In the genomic region with DNA sequence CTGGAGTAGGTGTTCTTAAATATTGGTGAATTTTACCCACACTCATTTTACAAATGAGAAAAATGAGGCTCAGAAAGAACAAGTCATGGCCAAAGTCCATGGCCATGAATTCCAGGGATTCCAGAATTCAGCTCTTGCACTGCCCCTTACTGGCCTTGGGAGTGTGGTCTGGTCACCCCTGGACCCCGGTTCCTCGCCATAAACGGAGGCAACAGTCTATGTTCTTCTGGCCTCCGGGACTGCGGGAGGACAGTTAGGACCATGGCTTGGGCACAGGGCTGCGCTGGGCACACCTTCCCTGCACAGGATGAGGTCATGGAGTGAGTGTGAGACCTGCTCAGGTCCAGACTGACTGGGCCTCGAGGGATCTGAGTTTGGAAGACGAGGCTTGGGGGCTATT, we compare ENCODE assay signal across 1 cellular context.
TF ChIP-seq lines count a peak whose summit lies in the region.

No MANE protein-coding gene starts in this region.

TF ChIP-seq in HepG2, 621 proteins besides CTCF, POLR2A, EP300 and RAD21 (continued from another document and continues in another):
- TF ChIP-seq, protein P1, sequence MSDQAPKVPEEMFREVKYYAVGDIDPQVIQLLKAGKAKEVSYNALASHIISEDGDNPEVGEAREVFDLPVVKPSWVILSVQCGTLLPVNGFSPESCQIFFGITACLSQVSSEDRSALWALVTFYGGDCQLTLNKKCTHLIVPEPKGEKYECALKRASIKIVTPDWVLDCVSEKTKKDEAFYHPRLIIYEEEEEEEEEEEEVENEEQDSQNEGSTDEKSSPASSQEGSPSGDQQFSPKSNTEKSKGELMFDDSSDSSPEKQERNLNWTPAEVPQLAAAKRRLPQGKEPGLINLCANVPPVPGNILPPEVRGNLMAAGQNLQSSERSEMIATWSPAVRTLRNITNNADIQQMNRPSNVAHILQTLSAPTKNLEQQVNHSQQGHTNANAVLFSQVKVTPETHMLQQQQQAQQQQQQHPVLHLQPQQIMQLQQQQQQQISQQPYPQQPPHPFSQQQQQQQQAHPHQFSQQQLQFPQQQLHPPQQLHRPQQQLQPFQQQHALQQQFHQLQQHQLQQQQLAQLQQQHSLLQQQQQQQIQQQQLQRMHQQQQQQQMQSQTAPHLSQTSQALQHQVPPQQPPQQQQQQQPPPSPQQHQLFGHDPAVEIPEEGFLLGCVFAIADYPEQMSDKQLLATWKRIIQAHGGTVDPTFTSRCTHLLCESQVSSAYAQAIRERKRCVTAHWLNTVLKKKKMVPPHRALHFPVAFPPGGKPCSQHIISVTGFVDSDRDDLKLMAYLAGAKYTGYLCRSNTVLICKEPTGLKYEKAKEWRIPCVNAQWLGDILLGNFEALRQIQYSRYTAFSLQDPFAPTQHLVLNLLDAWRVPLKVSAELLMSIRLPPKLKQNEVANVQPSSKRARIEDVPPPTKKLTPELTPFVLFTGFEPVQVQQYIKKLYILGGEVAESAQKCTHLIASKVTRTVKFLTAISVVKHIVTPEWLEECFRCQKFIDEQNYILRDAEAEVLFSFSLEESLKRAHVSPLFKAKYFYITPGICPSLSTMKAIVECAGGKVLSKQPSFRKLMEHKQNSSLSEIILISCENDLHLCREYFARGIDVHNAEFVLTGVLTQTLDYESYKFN (CRISPR knock-in tag; conservative IDR thresholded peaks at IDR 0.05), result peak; percentile 85
- TF ChIP-seq HNF1B (CRISPR knock-in tag; IDR thresholded peaks at IDR 0.05) (no peak), RARA (CRISPR knock-in tag; IDR thresholded peaks at IDR 0.05) (peak; percentile 57), ZNF44 (CRISPR knock-in tag; IDR thresholded peaks at IDR 0.05) (no peak), ZNF513 (CRISPR knock-in tag; conservative IDR thresholded peaks at IDR 0.05) (no peak), ZNF256 (CRISPR knock-in tag; conservative IDR thresholded peaks at IDR 0.05) (no peak), ZBTB38 (CRISPR knock-in tag; IDR thresholded peaks at IDR 0.05) (0 out of 2 replicates have a peak, but pooled peaks have one; percentile 31), ZNF782 (CRISPR knock-in tag; IDR thresholded peaks at IDR 0.05; ENCODE audit: borderline replicate concordance) (no peak), ZNF720 (CRISPR knock-in tag; IDR thresholded peaks at IDR 0.05) (no peak), NR2F6 (IDR thresholded peaks at IDR 0.05) (no peak), NR2F6 (CRISPR knock-in tag; IDR thresholded peaks at IDR 0.05) (peak; percentile 48; the same call in 1 of the 2 replicates), MTA1 (CRISPR knock-in tag; IDR thresholded peaks at IDR 0.05; ENCODE audit: borderline replicate concordance) (peak; percentile 42; the same call in 1 of the 2 replicates), ZNF883 (CRISPR knock-in tag; IDR thresholded peaks at IDR 0.05; ENCODE audit: not compliant biosample characterization) (no peak), NCOA2 (CRISPR knock-in tag; IDR thresholded peaks at IDR 0.05) (peak; percentile 64; the same call in 1 of the 2 replicates), ZMYM3 (CRISPR knock-in tag; IDR thresholded peaks at IDR 0.05) (peak; percentile 14; the same call in 1 of the 2 replicates), ZBTB7B (CRISPR knock-in tag; IDR thresholded peaks at IDR 0.05) (peak; percentile 56; the same call in 1 of the 2 replicates), KMT2A (CRISPR knock-in tag; IDR thresholded peaks at IDR 0.05) (no peak), SNAPC5 (CRISPR knock-in tag; IDR thresholded peaks at IDR 0.05; ENCODE audit: borderline replicate concordance) (no peak), KDM2A (CRISPR knock-in tag; IDR thresholded peaks at IDR 0.05; ENCODE audit: borderline replicate concordance, low read depth) (no peak), ASH2L (IDR thresholded peaks at IDR 0.05; ENCODE audit: insufficient read length, low read depth, low read length) (peak; percentile 49), ZFP37 (CRISPR knock-in tag; IDR thresholded peaks at IDR 0.05; ENCODE audit: borderline replicate concordance) (no peak), ZNF362 (CRISPR knock-in tag; IDR thresholded peaks at IDR 0.05; ENCODE audit: borderline replicate concordance) (no peak), NR2F1 (CRISPR knock-in tag; IDR thresholded peaks at IDR 0.05) (0 out of 4 replicates have a peak, but pooled peaks of 1 of the 2 experiments have one; percentile 24), PATZ1 (CRISPR knock-in tag; IDR thresholded peaks at IDR 0.05) (0 out of 2 replicates have a peak, but pooled peaks have one; percentile 9), GATAD2A (CRISPR knock-in tag; IDR thresholded peaks at IDR 0.05) (peak; percentile 55), GLI4 (CRISPR knock-in tag; IDR thresholded peaks at IDR 0.05; ENCODE audit: borderline replicate concordance) (0 out of 2 replicates have a peak, but pooled peaks have one; percentile 34), NBN (conservative IDR thresholded peaks at IDR 0.05) (no peak), KDM6A (CRISPR knock-in tag; IDR thresholded peaks at IDR 0.05; ENCODE audit: low read depth) (0 out of 2 replicates have a peak, but pooled peaks have one; percentile 42), DPF2 (CRISPR knock-in tag; IDR thresholded peaks at IDR 0.05; ENCODE audit: borderline replicate concordance, low read depth) (peak; percentile 75; the same call in 1 of the 2 replicates), TEAD3 (CRISPR knock-in tag; optimal IDR thresholded peaks at IDR 0.05; ENCODE audit: borderline replicate concordance) (peak; percentile 99), ZNF20 (CRISPR knock-in tag; IDR thresholded peaks at IDR 0.05) (no peak), TOPORS (CRISPR knock-in tag; IDR thresholded peaks at IDR 0.05) (no peak), ZNF530 (CRISPR knock-in tag; IDR thresholded peaks at IDR 0.05; ENCODE audit: low read depth) (no peak), ZNF33B (CRISPR knock-in tag; IDR thresholded peaks at IDR 0.05) (no peak), TGIF2 (CRISPR knock-in tag; IDR thresholded peaks at IDR 0.05) (no peak), EHMT2 (IDR thresholded peaks at IDR 0.05; ENCODE audit: borderline replicate concordance, low read depth, low read length) (no peak), SOX5 (CRISPR knock-in tag; IDR thresholded peaks at IDR 0.05; ENCODE audit: borderline replicate concordance) (peak; percentile 8; the same call in 1 of the 2 replicates)
- TF ChIP-seq, protein P2, sequence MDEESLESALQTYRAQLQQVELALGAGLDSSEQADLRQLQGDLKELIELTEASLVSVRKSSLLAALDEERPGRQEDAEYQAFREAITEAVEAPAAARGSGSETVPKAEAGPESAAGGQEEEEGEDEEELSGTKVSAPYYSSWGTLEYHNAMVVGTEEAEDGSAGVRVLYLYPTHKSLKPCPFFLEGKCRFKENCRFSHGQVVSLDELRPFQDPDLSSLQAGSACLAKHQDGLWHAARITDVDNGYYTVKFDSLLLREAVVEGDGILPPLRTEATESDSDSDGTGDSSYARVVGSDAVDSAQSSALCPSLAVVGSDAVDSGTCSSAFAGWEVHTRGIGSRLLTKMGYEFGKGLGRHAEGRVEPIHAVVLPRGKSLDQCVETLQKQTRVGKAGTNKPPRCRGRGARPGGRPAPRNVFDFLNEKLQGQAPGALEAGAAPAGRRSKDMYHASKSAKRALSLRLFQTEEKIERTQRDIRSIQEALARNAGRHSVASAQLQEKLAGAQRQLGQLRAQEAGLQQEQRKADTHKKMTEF (CRISPR knock-in tag; IDR thresholded peaks at IDR 0.05), result no peak
- TF ChIP-seq, protein P3, sequence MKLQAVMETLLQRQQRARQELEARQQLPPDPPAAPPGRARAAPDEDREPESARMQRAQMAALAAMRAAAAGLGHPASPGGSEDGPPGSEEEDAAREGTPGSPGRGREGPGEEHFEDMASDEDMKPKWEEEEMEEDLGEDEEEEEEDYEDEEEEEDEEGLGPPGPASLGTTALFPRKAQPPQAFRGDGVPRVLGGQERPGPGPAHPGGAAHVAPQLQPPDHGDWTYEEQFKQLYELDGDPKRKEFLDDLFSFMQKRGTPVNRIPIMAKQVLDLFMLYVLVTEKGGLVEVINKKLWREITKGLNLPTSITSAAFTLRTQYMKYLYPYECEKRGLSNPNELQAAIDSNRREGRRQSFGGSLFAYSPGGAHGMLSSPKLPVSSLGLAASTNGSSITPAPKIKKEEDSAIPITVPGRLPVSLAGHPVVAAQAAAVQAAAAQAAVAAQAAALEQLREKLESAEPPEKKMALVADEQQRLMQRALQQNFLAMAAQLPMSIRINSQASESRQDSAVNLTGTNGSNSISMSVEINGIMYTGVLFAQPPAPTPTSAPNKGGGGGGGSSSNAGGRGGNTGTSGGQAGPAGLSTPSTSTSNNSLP (IDR thresholded peaks at IDR 0.05; ENCODE audit: low read depth, low read length), result 0 out of 2 replicates have a peak, but pooled peaks have one; percentile 31
- TF ChIP-seq, protein P4, sequence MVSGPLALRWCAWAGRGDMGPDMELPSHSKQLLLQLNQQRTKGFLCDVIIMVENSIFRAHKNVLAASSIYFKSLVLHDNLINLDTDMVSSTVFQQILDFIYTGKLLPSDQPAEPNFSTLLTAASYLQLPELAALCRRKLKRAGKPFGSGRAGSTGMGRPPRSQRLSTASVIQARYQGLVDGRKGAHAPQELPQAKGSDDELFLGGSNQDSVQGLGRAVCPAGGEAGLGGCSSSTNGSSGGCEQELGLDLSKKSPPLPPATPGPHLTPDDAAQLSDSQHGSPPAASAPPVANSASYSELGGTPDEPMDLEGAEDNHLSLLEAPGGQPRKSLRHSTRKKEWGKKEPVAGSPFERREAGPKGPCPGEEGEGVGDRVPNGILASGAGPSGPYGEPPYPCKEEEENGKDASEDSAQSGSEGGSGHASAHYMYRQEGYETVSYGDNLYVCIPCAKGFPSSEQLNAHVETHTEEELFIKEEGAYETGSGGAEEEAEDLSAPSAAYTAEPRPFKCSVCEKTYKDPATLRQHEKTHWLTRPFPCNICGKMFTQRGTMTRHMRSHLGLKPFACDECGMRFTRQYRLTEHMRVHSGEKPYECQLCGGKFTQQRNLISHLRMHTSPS (CRISPR knock-in tag; IDR thresholded peaks at IDR 0.05; ENCODE audit: low read depth), result no peak
- TF ChIP-seq, protein P5, sequence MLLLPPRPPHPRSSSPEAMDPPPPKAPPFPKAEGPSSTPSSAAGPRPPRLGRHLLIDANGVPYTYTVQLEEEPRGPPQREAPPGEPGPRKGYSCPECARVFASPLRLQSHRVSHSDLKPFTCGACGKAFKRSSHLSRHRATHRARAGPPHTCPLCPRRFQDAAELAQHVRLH (CRISPR knock-in tag; IDR thresholded peaks at IDR 0.05; ENCODE audit: borderline replicate concordance, low read depth), result no peak
- TF ChIP-seq, protein P6, sequence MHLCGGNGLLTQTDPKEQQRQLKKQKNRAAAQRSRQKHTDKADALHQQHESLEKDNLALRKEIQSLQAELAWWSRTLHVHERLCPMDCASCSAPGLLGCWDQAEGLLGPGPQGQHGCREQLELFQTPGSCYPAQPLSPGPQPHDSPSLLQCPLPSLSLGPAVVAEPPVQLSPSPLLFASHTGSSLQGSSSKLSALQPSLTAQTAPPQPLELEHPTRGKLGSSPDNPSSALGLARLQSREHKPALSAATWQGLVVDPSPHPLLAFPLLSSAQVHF (CRISPR knock-in tag; IDR thresholded peaks at IDR 0.05), result no peak
